Comparison of ENCODE assay signal across 9 cellular contexts in genomic region chr1:233673146-233673946, GRCh38. TPM values are rescaled to one million over a fixed set of nuclear protein-coding genes. Genes with fewer than 3 reads are reported as not detected.
DNase-seq lines count a peak whose midpoint lies in the region; ATAC-seq, FAIRE-seq and TF ChIP-seq lines count a peak whose summit lies in the region.
"Had no signal": no experiment of that assay in that cellular context is flagged by ENCODE, and none has a peak within 500 bp of the region (broad histone marks: within the 10 kb centered on the region; RNA-seq: fewer than 3 reads in every experiment).

No MANE protein-coding gene starts in this region.

- H3K27ac ChIP-seq in testis: no peak overlapping the region

- no peak overlapping the region for H3K4me3 ChIP-seq in testis

- no peaks in the 10 kb centered on the region for H3K36me3 ChIP-seq in testis (ENCODE audit: low read depth, missing control alignments)

- 58 to 61% methylated on average over 9 of the region's 9 CpGs for WGBS in testis, 2 donors

- intact Hi-C loops in testis (cut with DNase I; ENCODE audit: low total_unique reads): no loop called here

- DNase-seq in RCC 7860 (ENCODE audit: low spot score) (peak; percentile 30), renal cortical epithelial cell (ENCODE audit: low read depth) (peak; percentile 90), testis (no peak), NCI-H1092 (lab: John Stamatoyannopoulos, UW) (no peak), erythroblast (lab: John Stamatoyannopoulos, UW) (no peak)
- DNase-seq: naive thymus-derived CD4-positive, alpha-beta T cell had no signal

- no peaks in the 10 kb centered on the region for H3K9me3 ChIP-seq in testis

- peaks cover 8% of the 10 kb centered on the region for H3K4me1 ChIP-seq in testis

- no peak for TF ChIP-seq CTCF in testis (IDR thresholded peaks at IDR 0.05)

- TF ChIP-seq POLR2A in testis (IDR thresholded peaks at IDR 0.05) (no peak), erythroblast (IDR thresholded peaks at IDR 0.05; ENCODE audit: low read length) (no peak)

- peak; percentile 37 for ATAC-seq in GM19025 (IDR thresholded peaks at IDR 0.05; ENCODE audit: low read depth, unreplicated experiment)
- ATAC-seq in HG02798 (IDR thresholded peaks at IDR 0.05; ENCODE audit: poor library complexity, unreplicated experiment): peak; percentile 54
- ATAC-seq: naive thymus-derived CD4-positive, alpha-beta T cell had no signal

- H3K27me3 ChIP-seq in testis: no peaks in the 10 kb centered on the region

- FAIRE-seq in RCC 7860 (lab: Jason Lieb, UNC): peak; percentile 79

RNA-seq across cellular contexts. Expression of gene KCNK1, which starts 59.4 kb away (rescaled TPM):
- total RNA-seq in renal cortical epithelial cell (11.2 and 13.2 TPM in 2 replicates), testis (1 to 10 TPM; 1.8 to 2.0 TPM)
- polyA plus RNA-seq in testis (ENCODE audit: insufficient read depth, low read depth, low replicate concordance): 3.9 TPM
- polyA plus RNA-seq: IgD-negative memory B cell; naive thymus-derived CD4-positive, alpha-beta T cell had no signal

Comparison
In these comparisons a context has a peak if more than half of its experiments do, and no peak if none do; other contexts are left out.
1. DNase-seq: peak in RCC 7860 (single experiment) and renal cortical epithelial cell (single experiment); none in testis (single experiment), NCI-H1092 (single experiment) and erythroblast (0 of 2).